ENCODE assay signal across 22 cellular contexts in the genomic region with DNA sequence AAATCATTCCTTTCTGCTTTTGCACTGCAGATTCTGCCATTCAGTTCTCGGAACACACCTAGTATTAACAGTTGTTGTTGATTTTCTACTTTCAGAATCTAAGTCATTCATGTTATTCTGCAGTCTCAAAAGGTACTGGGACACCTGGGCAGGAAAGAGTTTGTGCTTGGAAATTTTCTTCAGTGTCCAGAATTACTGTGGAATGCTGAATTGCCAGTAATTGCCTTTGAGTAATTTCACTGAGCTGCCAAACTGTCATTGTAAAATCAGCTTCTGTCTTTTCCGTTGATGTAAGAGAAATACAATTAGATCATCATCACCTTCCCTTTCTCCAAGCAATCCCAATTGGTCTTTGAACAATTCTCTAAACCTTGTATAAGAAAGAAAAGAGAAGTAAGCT.
"Had no signal": no experiment of that assay in that cellular context is flagged by ENCODE, and none has a peak within 500 bp of the region (broad histone marks: within the 10 kb centered on the region; RNA-seq: fewer than 3 reads in every experiment).

No MANE protein-coding gene starts in this region.

- H3K36me3 ChIP-seq: transverse colon had no signal

- H3K27me3 ChIP-seq: transverse colon had no signal

- H3K27ac ChIP-seq: epithelial cell of prostate had no signal

- ATAC-seq: activated CD8-positive, alpha-beta T cell treated with anti-CD3 and anti-CD28 coated beads, Interleukin-2, amount 10 ng/mL, durations not matched to agents 7 days and 5 days; activated T-cell treated with anti-CD3 and anti-CD28 coated beads, Interleukin-2, amount 50 U/mL, for 72 hours; effector memory CD8-positive, alpha-beta T cell; naive thymus-derived CD8-positive, alpha-beta T cell; T-helper 17 cell had no signal

- DNase-seq: activated B cell treated with CpG ODN at 0.5 μM for 24 hours; activated CD4-positive, alpha-beta T cell treated with anti-CD3 and anti-CD28 coated beads for 48 hours; activated CD8-positive, alpha-beta memory T cell treated with anti-CD3 and anti-CD28 coated beads, Interleukin-2, amount 50 U/mL, for 4 hours; activated CD8-positive, alpha-beta T cell treated with anti-CD3 and anti-CD28 coated beads, Interleukin-2, amount 10 ng/mL, durations not matched to agents 7 days and 5 days; activated gamma-delta T cell; activated T-cell treated with anti-CD3 and anti-CD28 coated beads, Interleukin-2, amount 50 U/mL, for 72 hours; amygdala; cerebellar nuclear complex; effector memory CD8-positive, alpha-beta T cell; naive thymus-derived CD8-positive, alpha-beta T cell; posterior cingulate gyrus; stimulated activated CD4-positive, alpha-beta T cell treated with anti-CD3 and anti-CD28 coated beads, Interleukin-15, amount 100 ng/mL, for 24 hours; stimulated activated CD4-positive, alpha-beta T cell treated with anti-CD3 and anti-CD28 coated beads, Interleukin-4, amount 100 ng/mL, for 1 hour; stimulated activated naive CD4-positive, alpha-beta T cell; substantia nigra; T-helper 17 cell; transverse colon had no signal

- H3K4me3 ChIP-seq: lung, transverse colon had no signal

- H3K9me3 ChIP-seq: transverse colon had no signal

- FAIRE-seq: frontal cortex, islet of Langerhans, TTC549 had no signal
